In the genomic region with DNA sequence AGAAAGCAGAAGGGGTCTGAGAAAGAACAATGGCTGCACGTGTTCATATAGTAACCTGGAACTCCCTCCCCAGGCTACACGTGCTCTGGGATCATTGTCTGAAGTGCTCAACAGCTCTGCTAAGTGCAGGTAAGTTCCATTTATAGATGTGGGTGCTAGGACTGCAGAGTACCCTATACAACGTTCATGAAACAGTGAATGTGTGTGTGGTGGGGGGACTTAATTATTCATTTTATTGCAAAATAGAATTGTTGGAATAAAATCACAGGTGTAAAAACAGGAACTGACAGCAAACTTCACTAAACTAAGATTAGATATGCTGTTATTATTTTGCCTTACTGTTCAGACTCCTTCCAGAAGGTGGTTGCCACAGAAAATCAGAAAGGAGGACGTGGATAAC, we compare ENCODE assay signal across 13 cellular contexts.
"Had no signal": no experiment of that assay in that cellular context is flagged by ENCODE, and none has a peak within 500 bp of the region (broad histone marks: within the 10 kb centered on the region; RNA-seq: fewer than 3 reads in every experiment).

No MANE protein-coding gene starts in this region.

- H3K4me1 ChIP-seq: esophagus muscularis mucosa, lower lobe of right lung, transverse colon had no signal

- H3K27ac Mint-ChIP-seq: activated naive CD8-positive, alpha-beta T cell treated with anti-CD3 and anti-CD28 coated beads, Interleukin-2, amount 10 ng/mL, durations not matched to agents 7 days and 5 days; naive thymus-derived CD4-positive, alpha-beta T cell had no signal

- ATAC-seq: lower lobe of right lung; naive thymus-derived CD4-positive, alpha-beta T cell had no signal

- H3K4me3 ChIP-seq: dorsolateral prefrontal cortex, esophagus muscularis mucosa, lower lobe of right lung, transverse colon had no signal

- H3K27me3 Mint-ChIP-seq: activated naive CD8-positive, alpha-beta T cell treated with anti-CD3 and anti-CD28 coated beads, Interleukin-2, amount 10 ng/mL, durations not matched to agents 7 days and 5 days; naive thymus-derived CD4-positive, alpha-beta T cell had no signal

- H3K4me3 Mint-ChIP-seq: activated naive CD8-positive, alpha-beta T cell treated with anti-CD3 and anti-CD28 coated beads, Interleukin-2, amount 10 ng/mL, durations not matched to agents 7 days and 5 days; naive thymus-derived CD4-positive, alpha-beta T cell had no signal

- H3K27ac ChIP-seq: dorsolateral prefrontal cortex, esophagus muscularis mucosa, lower lobe of right lung, neutrophil, transverse colon, WERI-Rb-1 had no signal

- H3K9me3 ChIP-seq: esophagus muscularis mucosa, lower lobe of right lung, neutrophil, transverse colon had no signal

- H3K9me3 Mint-ChIP-seq: activated naive CD8-positive, alpha-beta T cell treated with anti-CD3 and anti-CD28 coated beads, Interleukin-2, amount 10 ng/mL, durations not matched to agents 7 days and 5 days; naive thymus-derived CD4-positive, alpha-beta T cell had no signal

- DNase-seq: activated CD4-positive, alpha-beta T cell treated with anti-CD3 and anti-CD28 coated beads, Interleukin-2, amount 50 U/mL, for 4 hours; activated CD8-positive, alpha-beta memory T cell treated with anti-CD3 and anti-CD28 coated beads, Interleukin-2, amount 50 U/mL, for 4 hours; activated gamma-delta T cell; activated naive CD8-positive, alpha-beta T cell treated with anti-CD3 and anti-CD28 coated beads, Interleukin-2, amount 10 ng/mL, durations not matched to agents 7 days and 5 days; aorta; dorsolateral prefrontal cortex; lower lobe of right lung; naive thymus-derived CD4-positive, alpha-beta T cell; T1000; transverse colon; WERI-Rb-1 had no signal
